ENCODE assay signal across 8 cellular contexts in genomic region chr20:44886276-44886671, GRCh38. TPM values are rescaled to one million over a fixed set of nuclear protein-coding genes. Genes with fewer than 3 reads are reported as not detected.
DNase-seq lines count a peak whose midpoint lies in the region; ATAC-seq and TF ChIP-seq lines count a peak whose summit lies in the region.

No MANE protein-coding gene starts in this region.

- in situ Hi-C loops in transverse colon (cut with MboI; ENCODE audit: low pct_ligation_motif_present in 1 of 4, low pct_unique_long_range_greater_than_20kb in 1 of 4, low sequenced_read_pairs in 3 of 4), result no loop called here

- H3K27me3 Mint-ChIP-seq in activated naive CD4-positive, alpha-beta T cell treated with anti-CD3 and anti-CD28 coated beads, Interleukin-2, amount 10 ng/mL, durations not matched to agents 7 days and 5 days, result no peaks in the 10 kb centered on the region

- WGBS in right lobe of liver (ENCODE audit: insufficient coverage, low coverage, low lambda C conversion rate, missing lambda C conversion rate), result 0% methylated on average over 9 of the region's 9 CpGs
- WGBS in transverse colon (ENCODE audit: low coverage in 1 of 2), 2 donors, result 0 to 3% methylated on average over 7 to 9 of the region's 9 CpGs

- intact Hi-C loops in right lobe of liver (cut with DNase I), result no loop called here
- intact Hi-C loops in transverse colon (cut with DNase I; ENCODE audit: low total_unique reads), result no loop called here

- H3K4me3 Mint-ChIP-seq in activated naive CD4-positive, alpha-beta T cell treated with anti-CD3 and anti-CD28 coated beads, Interleukin-2, amount 10 ng/mL, durations not matched to agents 7 days and 5 days, result peak overlapping the region; percentile 95

- TF ChIP-seq EP300 in transverse colon (IDR thresholded peaks at IDR 0.05; ENCODE audit: low read depth), result no peak

- DNase-seq in activated naive CD4-positive, alpha-beta T cell treated with anti-CD3 and anti-CD28 coated beads, Interleukin-2, amount 10 ng/mL, durations not matched to agents 7 days and 5 days, result no peak
- no peak for DNase-seq in activated naive CD4-positive, alpha-beta T cell treated with Interleukin-2 at 50 U/mL for 16 hours
- DNase-seq in right lobe of liver (no peak), transverse colon (no peak), MV-4-11 (lab: John Stamatoyannopoulos, UW) (no peak)
- DNase-seq in stimulated activated naive CD4-positive, alpha-beta T cell treated with Interleukin-2 at 50 U/mL for 16 hours (lab: John Stamatoyannopoulos, UW), result no peak

- H3K27ac ChIP-seq in angular gyrus (ENCODE audit: low read depth, low read length) (peak overlapping the region; percentile 81), right lobe of liver (peak overlapping the region; percentile 88 to 95 (median 94)), transverse colon (peak overlapping the region; percentile 97 to 100 (median 98))

- no peaks in the 10 kb centered on the region for H3K9me3 ChIP-seq in right lobe of liver
- no peaks in the 10 kb centered on the region for H3K9me3 ChIP-seq in transverse colon

- H3K4me1 ChIP-seq in right lobe of liver (peaks cover 0 to 41% (median 15%) of the 10 kb centered on the region in 4 donors), transverse colon (peaks cover 21 to 57% (median 52%) of the 10 kb centered on the region in 4 donors)

- H3K36me3 Mint-ChIP-seq in activated naive CD4-positive, alpha-beta T cell treated with anti-CD3 and anti-CD28 coated beads, Interleukin-2, amount 10 ng/mL, durations not matched to agents 7 days and 5 days, result peaks cover 44% of the 10 kb centered on the region

- no peak for TF ChIP-seq POLR2A in right lobe of liver (IDR thresholded peaks at IDR 0.05)
- no peak for TF ChIP-seq POLR2A in transverse colon (IDR thresholded peaks at IDR 0.05)

- H3K4me1 Mint-ChIP-seq in activated naive CD4-positive, alpha-beta T cell treated with anti-CD3 and anti-CD28 coated beads, Interleukin-2, amount 10 ng/mL, durations not matched to agents 7 days and 5 days, result peaks cover 54% of the 10 kb centered on the region

- CTCF ChIA-PET in activated naive CD4-positive, alpha-beta T cell treated with anti-CD3 and anti-CD28 coated beads, Interleukin-2, amount 10 ng/mL, durations not matched to agents 7 days and 5 days (lab: Charles Lee), result no interaction called here

- H3K27me3 ChIP-seq in right lobe of liver (no peaks in the 10 kb centered on the region), transverse colon (no peaks in the 10 kb centered on the region)

- H3K9me3 Mint-ChIP-seq in activated naive CD4-positive, alpha-beta T cell treated with anti-CD3 and anti-CD28 coated beads, Interleukin-2, amount 10 ng/mL, durations not matched to agents 7 days and 5 days, result no peaks in the 10 kb centered on the region

- H3K27ac Mint-ChIP-seq in activated naive CD4-positive, alpha-beta T cell treated with anti-CD3 and anti-CD28 coated beads, Interleukin-2, amount 10 ng/mL, durations not matched to agents 7 days and 5 days, result peak overlapping the region; percentile 94

- H3K36me3 ChIP-seq in right lobe of liver, result no peaks in the 10 kb centered on the region
- no peaks in the 10 kb centered on the region for H3K36me3 ChIP-seq in transverse colon

- TF ChIP-seq CTCF in right lobe of liver (IDR thresholded peaks at IDR 0.05) (no peak), transverse colon (IDR thresholded peaks at IDR 0.05) (peak in 1 of 5 experiments; percentile 8)

- ATAC-seq in right lobe of liver (no peak), GM21576 (IDR thresholded peaks at IDR 0.05; ENCODE audit: unreplicated experiment) (no peak)

- H3K4me3 ChIP-seq in right lobe of liver (peak overlapping the region; percentile 97 to 98 (median 97)), transverse colon (peak overlapping the region; percentile 84 to 100 (median 96))

RNA-seq across cellular contexts. Expression of gene YWHAB, which starts 0.8 kb away (rescaled TPM):
- total RNA-seq in right lobe of liver (10 to 100 TPM; 48.7 to 71.1 (median 54.5) TPM), transverse colon (100 to 1,000 TPM in 2 of 4 donors, 10 to 100 TPM in 2; 73.2 to 170 (median 117) TPM)

RNA-seq across cellular contexts. Expression of gene PABPC1L, which starts 23.6 kb away (rescaled TPM):
- total RNA-seq in right lobe of liver (10 to 100 TPM in 5 of 6 experiments, 1 to 10 TPM in 1; 8.7 to 40.2 (median 27.7) TPM), transverse colon (100 to 1,000 TPM in 1 of 4 donors, 10 to 100 TPM in 3; 12.0 to 112 (median 31.6) TPM)
